6 cellular contexts compared by ENCODE assay signal in genomic region chr11:83840326-83840725, GRCh38.
"Had no signal": no experiment of that assay in that cellular context is flagged by ENCODE, and none has a peak within 500 bp of the region (broad histone marks: within the 10 kb centered on the region; RNA-seq: fewer than 3 reads in every experiment).

No MANE protein-coding gene starts in this region.

- ATAC-seq: HepG2, K562 had no signal

- H3K4me3 ChIP-seq: K562 had no signal

- H3K27ac ChIP-seq: HL-60 had no signal

- DNase-seq: IMR-90, KBM-7, KG1 had no signal
